Comparison of ENCODE assay signal across 19 cellular contexts in the genomic region with DNA sequence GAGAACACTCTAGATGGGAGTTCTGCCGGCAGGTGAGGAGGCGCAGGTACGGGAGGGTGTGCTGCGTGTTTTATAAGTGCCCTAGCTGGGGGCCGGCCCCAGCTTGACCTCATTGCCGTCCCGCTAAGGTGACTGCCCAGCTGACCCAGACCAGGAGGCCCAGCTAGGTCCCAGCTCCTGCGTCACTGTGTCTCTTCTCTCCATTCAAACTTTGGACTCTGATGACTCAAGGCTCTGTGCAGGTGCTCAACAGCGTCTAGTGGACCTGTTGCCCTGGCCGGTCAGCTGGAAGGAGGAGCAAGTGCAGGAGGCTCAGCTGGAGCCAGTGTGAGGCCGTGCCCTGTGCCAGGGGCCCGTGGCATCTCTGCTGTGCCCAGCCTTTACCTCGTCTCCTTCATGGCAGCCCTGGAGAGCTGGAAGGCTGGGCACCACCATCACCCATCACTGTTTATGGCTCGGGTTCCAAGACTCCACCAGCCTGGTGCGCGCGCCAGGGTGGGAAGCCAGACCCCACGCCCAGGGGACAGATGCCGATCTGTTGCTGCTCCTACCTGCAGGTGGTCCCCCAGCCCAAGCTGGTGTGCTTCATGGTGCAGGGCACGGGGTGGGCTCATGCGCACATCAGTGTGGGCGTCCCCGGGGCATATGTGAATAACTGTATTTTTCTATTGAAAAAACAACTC. TPM values are rescaled to one million over a fixed set of nuclear protein-coding genes. Genes with fewer than 3 reads are reported as not detected.
"Had no signal": no experiment of that assay in that cellular context is flagged by ENCODE, and none has a peak within 500 bp of the region (broad histone marks: within the 10 kb centered on the region; RNA-seq: fewer than 3 reads in every experiment).

No MANE protein-coding gene starts in this region.

- H3K9ac ChIP-seq: neural progenitor cell had no signal

- H3K4me1 ChIP-seq: adrenal gland, pancreas had no signal

- H3K4me3 ChIP-seq: adrenal gland, cardiac muscle cell, lung, neural progenitor cell, pancreas had no signal

- H3K36me3 ChIP-seq: adrenal gland, cardiac muscle cell, neural progenitor cell, pancreas had no signal

- FAIRE-seq: pancreas had no signal

- H3K27ac ChIP-seq: adrenal gland, cardiac muscle cell, neural progenitor cell, pancreas had no signal

- ATAC-seq: activated T-cell treated with anti-CD3 and anti-CD28 coated beads, Interleukin-2, amount 50 U/mL, for 4 hours; T-helper 17 cell had no signal

- H3K9me3 ChIP-seq: adrenal gland, pancreas had no signal

- DNase-seq: activated CD4-positive, alpha-beta memory T cell treated with anti-CD3 and anti-CD28 coated beads, Interleukin-2, amount 10 ng/mL, durations not matched to agents 7 days and 5 days; activated CD4-positive, alpha-beta T cell treated with anti-CD3 and anti-CD28 coated beads for 4 hours; activated effector memory CD4-positive, alpha-beta T cell treated with Interleukin-2 at 50 U/mL for 16 hours; activated T-cell treated with anti-CD3 and anti-CD28 coated beads, Interleukin-2, amount 50 U/mL, for 4 hours; adrenal gland; erythroblast; hippocampal formation; pancreas; stimulated activated CD4-positive, alpha-beta T cell treated with anti-CD3 and anti-CD28 coated beads, Interleukin-2, amount 100 ng/mL, for 48 hours; stimulated activated naive CD4-positive, alpha-beta T cell; substantia nigra; T-helper 17 cell had no signal

- H3K27me3 ChIP-seq: adrenal gland, cardiac muscle cell, neural progenitor cell, pancreas had no signal

RNA-seq across cellular contexts. Expression of gene NKX1-2, which starts 26.3 kb away (rescaled TPM):
- total RNA-seq: activated CD4-positive, alpha-beta memory T cell treated with anti-CD3 and anti-CD28 coated beads, Interleukin-2, amount 10 ng/mL, durations not matched to agents 7 days and 5 days; activated T-cell treated with anti-CD3 and anti-CD28 coated beads, Interleukin-2, amount 50 U/mL, for 4 hours; adrenal gland; dermis microvascular lymphatic vessel endothelial cell; glomerular endothelial cell; kidney epithelial cell; mesothelial cell of epicardium; pancreas; T-helper 17 cell had no signal
- polyA plus RNA-seq: adrenal gland, cardiac muscle cell, pancreas had no signal
